In the genomic region with DNA sequence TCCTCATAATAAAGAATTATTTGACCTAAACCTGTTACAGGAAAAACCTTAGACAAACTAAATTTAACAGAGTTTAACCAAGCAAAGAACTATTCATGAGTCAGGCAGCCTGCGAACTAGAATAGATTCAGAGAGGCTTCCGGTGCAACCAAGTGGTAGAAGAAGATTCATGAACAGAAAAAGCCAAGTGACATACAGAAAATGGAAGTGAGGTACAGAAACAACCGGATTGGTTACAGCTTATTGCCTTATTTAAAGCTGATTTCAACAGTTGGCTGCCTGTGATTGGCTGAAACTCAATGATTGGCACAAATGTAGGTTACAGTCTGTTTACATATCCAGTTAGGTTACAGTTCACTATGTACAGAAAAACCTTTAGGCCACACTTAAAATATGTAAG, we compare ENCODE assay signal across 12 cellular contexts. TPM values are rescaled to one million over a fixed set of nuclear protein-coding genes. Genes with fewer than 3 reads are reported as not detected.
A peak's percentile ranks its signal among the peaks of the same experiment; 100 is the strongest.
DNase-seq lines count a peak whose midpoint lies in the region; ATAC-seq and TF ChIP-seq lines count a peak whose summit lies in the region.
"Had no signal": no experiment of that assay in that cellular context is flagged by ENCODE, and none has a peak within 500 bp of the region (broad histone marks: within the 10 kb centered on the region; RNA-seq: fewer than 3 reads in every experiment).

No MANE protein-coding gene starts in this region.

- H3K4me3 Mint-ChIP-seq in chondrocyte (ENCODE audit: unreplicated experiment) = no peak overlapping the region
- H3K4me3 Mint-ChIP-seq in Caco-2 (ENCODE audit: unreplicated experiment) = no peak overlapping the region
- H3K4me3 Mint-ChIP-seq: dendritic cell treated with granulocyte-macrophage colony-stimulating factor and Interleukin-4, amounts not matched to agents 40 ng/mL and 50 ng/mL, for 4 days had no signal

- DNase-seq in GM13977 (ENCODE audit: low spot score) = peak; percentile 68
- DNase-seq in chondrocyte (ENCODE audit: low spot score) = no peak
- no peak for DNase-seq in thyroid gland
- no peak for DNase-seq in Caco-2
- no peak for DNase-seq in RPMI8226
- DNase-seq in HuH-7 (ENCODE audit: low spot score) = no peak
- DNase-seq: kidney, trophoblast cell had no signal

- H3K4me3 ChIP-seq in thyroid gland (replicated peaks in 1 of 3) = no peak overlapping the region
- H3K4me3 ChIP-seq in Caco-2 (ENCODE audit: low read depth, low read length) = no peak overlapping the region

- H3K4me1 ChIP-seq in thyroid gland (no peaks in the 10 kb centered on the region), Caco-2 (no peaks in the 10 kb centered on the region)

- no TSS peak for BruUV-seq in Caco-2 (replicated peaks; lab: Mats Ljungman, UMichigan)

- in situ Hi-C loops in GM13977 (cut with MboI; ENCODE audit: low pct_unique_long_range_greater_than_20kb, low sequenced_read_pairs, unreplicated experiment) = no loop called here

- H3K9me3 ChIP-seq in thyroid gland (no peaks in the 10 kb centered on the region), Caco-2 (no peaks in the 10 kb centered on the region)

- no peak for TF ChIP-seq POLR2A in thyroid gland (IDR thresholded peaks at IDR 0.05)

- H3K27me3 ChIP-seq in thyroid gland = no peaks in the 10 kb centered on the region
- no peaks in the 10 kb centered on the region for H3K27me3 ChIP-seq in Caco-2 (replicated peaks; ENCODE audit: control insufficient read depth, insufficient read depth, low read length)

- H3K4me1 Mint-ChIP-seq in chondrocyte (ENCODE audit: low read depth) = peaks cover 19% of the 10 kb centered on the region
- H3K4me1 Mint-ChIP-seq in Caco-2 (ENCODE audit: low read depth, unreplicated experiment) = no peaks in the 10 kb centered on the region

- 61 to 63% methylated on average over 3 of the region's 3 CpGs for WGBS in thyroid gland, 2 donors

- intact Hi-C loops in thyroid gland (cut with DNase I) (no loop called here), Caco-2 (cut with micrococcal nuclease; ENCODE audit: unreplicated experiment) (no loop called here)

- TF ChIP-seq CTCF in GM13977 (IDR thresholded peaks at IDR 0.05; ENCODE audit: extremely low read depth, insufficient read depth, missing control alignments) (no peak), chondrocyte (IDR thresholded peaks at IDR 0.05) (no peak), thyroid gland (IDR thresholded peaks at IDR 0.05) (no peak), Caco-2 (IDR thresholded peaks at IDR 0.05; ENCODE audit: insufficient read depth in 1 of 2, low read depth in 1 of 2, low read length in 1 of 2, severe bottlenecking in 1 of 2, unreplicated experiment in 1 of 2) (no peak)

- H3K27ac Mint-ChIP-seq in chondrocyte (ENCODE audit: unreplicated experiment) (peak overlapping the region; percentile 41), Caco-2 (ENCODE audit: unreplicated experiment) (no peak overlapping the region)
- H3K27ac Mint-ChIP-seq: dendritic cell treated with granulocyte-macrophage colony-stimulating factor and Interleukin-4, amounts not matched to agents 40 ng/mL and 50 ng/mL, for 4 days had no signal

- no peaks in the 10 kb centered on the region for H3K36me3 ChIP-seq in thyroid gland
- H3K36me3 ChIP-seq in Caco-2 (ENCODE audit: control insufficient read depth, insufficient read depth, low read length) = no peaks in the 10 kb centered on the region

- ATAC-seq in GM21447 (IDR thresholded peaks at IDR 0.05; ENCODE audit: unreplicated experiment) = peak; percentile 71
- ATAC-seq in HG03432 (IDR thresholded peaks at IDR 0.05; ENCODE audit: unreplicated experiment) = peak; percentile 77

- H3K36me3 Mint-ChIP-seq in chondrocyte (ENCODE audit: low read depth) (peaks cover 2% of the 10 kb centered on the region), Caco-2 (ENCODE audit: insufficient read depth, unreplicated experiment) (no peaks in the 10 kb centered on the region)

- POLR2A ChIA-PET in Caco-2 (lab: Charles Lee) = no interaction called here

- CTCF ChIA-PET in Caco-2 (lab: Charles Lee) = no interaction called here

- H3K27ac ChIP-seq in thyroid gland = no peak overlapping the region
- H3K27ac ChIP-seq: HL-60 had no signal

- H3K27me3 Mint-ChIP-seq in chondrocyte (ENCODE audit: low read depth) = no peaks in the 10 kb centered on the region
- H3K27me3 Mint-ChIP-seq in Caco-2 (ENCODE audit: insufficient read depth, unreplicated experiment) = no peaks in the 10 kb centered on the region

- H3K9me3 Mint-ChIP-seq in chondrocyte (ENCODE audit: low read depth) (no peaks in the 10 kb centered on the region), Caco-2 (ENCODE audit: unreplicated experiment) (no peaks in the 10 kb centered on the region)
- H3K9me3 Mint-ChIP-seq: dendritic cell treated with granulocyte-macrophage colony-stimulating factor and Interleukin-4, amounts not matched to agents 40 ng/mL and 50 ng/mL, for 4 days had no signal

RNA-seq across cellular contexts. Expression of a gene that starts 10.1 kb away (rescaled TPM):
- total RNA-seq in chondrocyte = 0.56 to 2.6 TPM (median 2.2 TPM) in 3 replicates
- 1 to 10 TPM in 1 of 4 donors, under 1 TPM in 3; 0.78 to 1.6 (median 0.91) TPM for total RNA-seq in thyroid gland
- total RNA-seq in Caco-2 (2022) = 0.14 and 0.18 TPM in 2 replicates
